Comparison of ENCODE assay signal across 27 cellular contexts in the genomic region with DNA sequence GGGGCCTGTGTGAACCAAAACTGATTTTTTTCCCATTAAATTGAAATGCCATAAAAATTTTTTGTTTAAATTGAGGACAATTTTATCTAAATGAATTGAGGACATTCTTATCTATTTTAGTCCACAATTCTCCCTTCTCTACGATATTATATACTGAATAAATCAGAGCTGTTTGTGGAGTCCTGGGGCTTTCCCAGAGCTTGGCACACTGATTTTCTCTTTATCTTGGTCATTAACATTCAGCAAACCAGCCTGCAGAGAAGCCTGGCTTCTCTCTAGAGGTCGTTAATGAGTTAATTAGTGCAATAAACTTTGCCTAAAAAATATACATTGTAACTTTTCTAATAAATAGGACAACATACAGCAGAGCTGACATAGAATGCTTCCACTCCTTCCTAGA.
"Had no signal": no experiment of that assay in that cellular context is flagged by ENCODE, and none has a peak within 500 bp of the region (broad histone marks: within the 10 kb centered on the region; RNA-seq: fewer than 3 reads in every experiment).

No MANE protein-coding gene starts in this region.

- H3K36me3 ChIP-seq: neural progenitor cell, ovary, right lobe of liver, sigmoid colon, stomach, thoracic aorta, thyroid gland, tibial nerve, upper lobe of left lung, vagina had no signal

- H3K27me3 Mint-ChIP-seq: progenitor cell of endocrine pancreas; stimulated activated naive B cell treated with anti-CD40 and anti-IgM and Interleukin-4, amounts not matched to agents 10 μg/mL and 1 μg/mL and 100 μg/mL, for 72 hours; stimulated activated naive CD8-positive, alpha-beta T cell treated with anti-CD3 and anti-CD28 coated beads, Interleukin-15, Interleukin-2, amounts not matched to agents 100 ng/mL and 50 ng/mL, for 24 hours had no signal

- H3K79me2 ChIP-seq: parathyroid adenoma had no signal

- H3K4me2 ChIP-seq: neural progenitor cell had no signal

- H3K27me3 ChIP-seq: neural progenitor cell, ovary, right lobe of liver, sigmoid colon, stomach, thyroid gland, tibial nerve, upper lobe of left lung, vagina had no signal

- H3K4me1 Mint-ChIP-seq: natural killer cell; neural progenitor cell; stimulated activated effector memory CD8-positive, alpha-beta T cell treated with anti-CD3 and anti-CD28 coated beads, Interleukin-12 subunit alpha, Interleukin-12 subunit beta, amount 100 ng/mL, for 72 hours; stimulated activated naive B cell treated with anti-CD40 and anti-IgM and Interleukin-4, amounts not matched to agents 10 μg/mL and 1 μg/mL and 100 μg/mL, for 72 hours had no signal

- H3K4me3 Mint-ChIP-seq: natural killer cell; neural progenitor cell; stimulated activated effector memory CD8-positive, alpha-beta T cell treated with anti-CD3 and anti-CD28 coated beads, Interleukin-12 subunit alpha, Interleukin-12 subunit beta, amount 100 ng/mL, for 72 hours; stimulated activated naive B cell treated with anti-CD40 and anti-IgM and Interleukin-4, amounts not matched to agents 10 μg/mL and 1 μg/mL and 100 μg/mL, for 72 hours; stimulated activated naive CD8-positive, alpha-beta T cell treated with anti-CD3 and anti-CD28 coated beads, Interleukin-15, Interleukin-2, amounts not matched to agents 100 ng/mL and 50 ng/mL, for 24 hours had no signal

- H2AFZ ChIP-seq: neural progenitor cell, parathyroid adenoma had no signal

- H3K36me3 Mint-ChIP-seq: natural killer cell; neural progenitor cell; stimulated activated effector memory CD8-positive, alpha-beta T cell treated with anti-CD3 and anti-CD28 coated beads, Interleukin-12 subunit alpha, Interleukin-12 subunit beta, amount 100 ng/mL, for 72 hours; stimulated activated naive B cell treated with anti-CD40 and anti-IgM and Interleukin-4, amounts not matched to agents 10 μg/mL and 1 μg/mL and 100 μg/mL, for 72 hours had no signal

- DNase-seq: natural killer cell; occipital lobe; ovary; posterior cingulate gyrus; psoas muscle; right cardiac atrium; right lobe of liver; sigmoid colon; small intestine; stimulated activated CD4-positive, alpha-beta T cell treated with anti-CD3 and anti-CD28 coated beads, Interleukin-15, amount 100 ng/mL, for 24 hours; stimulated activated CD4-positive, alpha-beta T cell treated with anti-CD3 and anti-CD28 coated beads, Interleukin-2, amount 100 ng/mL, for 24 hours; stimulated activated CD4-positive, alpha-beta T cell treated with anti-CD3 and anti-CD28 coated beads, Interleukin-2, amount 100 ng/mL, for 48 hours; stimulated activated CD4-positive, alpha-beta T cell treated with anti-CD3 and anti-CD28 coated beads, Interleukin-4, amount 100 ng/mL, for 24 hours; stimulated activated naive B cell treated with anti-CD40 and anti-IgM and Interleukin-4, amounts not matched to agents 10 μg/mL and 1 μg/mL and 100 μg/mL, for 72 hours; stimulated activated naive CD4-positive, alpha-beta T cell treated with Interleukin-2 at 50 U/mL for 16 hours; stomach; thyroid gland; trophoblast cell; upper lobe of left lung had no signal

- H3K27ac ChIP-seq: neural progenitor cell, ovary, parathyroid adenoma, psoas muscle, right lobe of liver, sigmoid colon, stomach, thoracic aorta, thyroid gland, tibial nerve, upper lobe of left lung, vagina had no signal

- H3K27ac Mint-ChIP-seq: natural killer cell; neural progenitor cell; progenitor cell of endocrine pancreas; stimulated activated effector memory CD8-positive, alpha-beta T cell treated with anti-CD3 and anti-CD28 coated beads, Interleukin-12 subunit alpha, Interleukin-12 subunit beta, amount 100 ng/mL, for 72 hours; stimulated activated naive B cell treated with anti-CD40 and anti-IgM and Interleukin-4, amounts not matched to agents 10 μg/mL and 1 μg/mL and 100 μg/mL, for 72 hours; stimulated activated naive CD8-positive, alpha-beta T cell treated with anti-CD3 and anti-CD28 coated beads, Interleukin-15, Interleukin-2, amounts not matched to agents 100 ng/mL and 50 ng/mL, for 24 hours had no signal

- H3K9me3 ChIP-seq: ovary, psoas muscle, right lobe of liver, sigmoid colon, thoracic aorta, thyroid gland, upper lobe of left lung, vagina had no signal

- H3K4me3 ChIP-seq: neural progenitor cell, ovary, psoas muscle, right lobe of liver, sigmoid colon, stomach, thoracic aorta, thyroid gland, tibial nerve, upper lobe of left lung, vagina had no signal

- H3K4me1 ChIP-seq: parathyroid adenoma, psoas muscle, right lobe of liver, sigmoid colon, stomach, thyroid gland, tibial nerve, upper lobe of left lung, vagina had no signal

- ATAC-seq: natural killer cell; psoas muscle; right cardiac atrium; right lobe of liver; stimulated activated effector memory CD8-positive, alpha-beta T cell treated with anti-CD3 and anti-CD28 coated beads, Interleukin-12 subunit alpha, Interleukin-12 subunit beta, amount 100 ng/mL, for 72 hours; stimulated activated naive B cell treated with anti-CD40 and anti-IgM and Interleukin-4, amounts not matched to agents 10 μg/mL and 1 μg/mL and 100 μg/mL, for 72 hours had no signal

- H3K9me3 Mint-ChIP-seq: neural progenitor cell had no signal
